ENCODE assay signal across 1 cellular context in the genomic region with DNA sequence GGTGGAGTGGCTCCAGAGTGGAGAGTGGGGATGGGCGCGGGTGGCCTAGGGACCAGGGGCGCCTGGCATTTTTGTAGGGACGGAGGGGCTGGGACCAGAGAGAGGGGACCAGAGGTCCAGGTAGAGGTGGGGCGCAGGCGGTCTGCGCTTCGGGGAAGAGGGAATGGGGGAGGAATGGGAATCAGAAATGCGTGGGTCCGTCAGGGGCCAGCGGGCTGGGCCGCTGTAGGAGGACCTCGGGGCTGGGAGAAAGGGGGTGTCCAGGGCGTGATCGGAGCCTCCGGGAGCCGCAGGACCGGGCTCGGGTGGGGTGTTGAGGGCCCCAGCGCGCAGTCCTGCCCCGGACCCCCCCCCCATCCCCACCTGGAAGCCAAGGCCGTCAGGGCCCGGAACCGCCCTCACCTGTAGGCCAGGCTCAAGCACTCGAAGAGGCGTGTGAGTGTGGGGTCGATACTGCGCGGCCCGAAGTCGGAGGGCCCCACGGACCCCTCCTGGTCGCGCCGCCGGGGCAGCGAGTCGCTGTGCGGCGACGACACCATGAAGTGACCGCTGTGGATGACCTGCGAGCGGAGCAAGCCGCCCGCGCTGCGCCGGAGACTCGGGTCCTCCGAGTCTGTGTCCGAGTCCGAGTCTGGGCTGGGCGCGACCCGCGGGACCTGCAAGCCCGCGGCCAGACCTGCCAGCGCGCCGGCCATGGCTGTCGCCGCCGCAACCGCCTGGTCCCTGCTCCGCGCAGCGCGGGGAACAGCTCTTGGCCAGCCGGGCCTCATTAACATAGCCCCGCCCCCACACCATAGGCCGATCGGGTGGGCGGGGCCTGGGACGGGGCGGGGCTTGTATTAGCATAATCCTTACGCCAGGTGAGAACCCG.
TF ChIP-seq lines count a peak whose summit lies in the region.

A gene with protein sequence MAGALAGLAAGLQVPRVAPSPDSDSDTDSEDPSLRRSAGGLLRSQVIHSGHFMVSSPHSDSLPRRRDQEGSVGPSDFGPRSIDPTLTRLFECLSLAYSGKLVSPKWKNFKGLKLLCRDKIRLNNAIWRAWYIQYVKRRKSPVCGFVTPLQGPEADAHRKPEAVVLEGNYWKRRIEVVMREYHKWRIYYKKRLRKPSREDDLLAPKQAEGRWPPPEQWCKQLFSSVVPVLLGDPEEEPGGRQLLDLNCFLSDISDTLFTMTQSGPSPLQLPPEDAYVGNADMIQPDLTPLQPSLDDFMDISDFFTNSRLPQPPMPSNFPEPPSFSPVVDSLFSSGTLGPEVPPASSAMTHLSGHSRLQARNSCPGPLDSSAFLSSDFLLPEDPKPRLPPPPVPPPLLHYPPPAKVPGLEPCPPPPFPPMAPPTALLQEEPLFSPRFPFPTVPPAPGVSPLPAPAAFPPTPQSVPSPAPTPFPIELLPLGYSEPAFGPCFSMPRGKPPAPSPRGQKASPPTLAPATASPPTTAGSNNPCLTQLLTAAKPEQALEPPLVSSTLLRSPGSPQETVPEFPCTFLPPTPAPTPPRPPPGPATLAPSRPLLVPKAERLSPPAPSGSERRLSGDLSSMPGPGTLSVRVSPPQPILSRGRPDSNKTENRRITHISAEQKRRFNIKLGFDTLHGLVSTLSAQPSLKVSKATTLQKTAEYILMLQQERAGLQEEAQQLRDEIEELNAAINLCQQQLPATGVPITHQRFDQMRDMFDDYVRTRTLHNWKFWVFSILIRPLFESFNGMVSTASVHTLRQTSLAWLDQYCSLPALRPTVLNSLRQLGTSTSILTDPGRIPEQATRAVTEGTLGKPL (minus strand): TSS at position 725 of the 871 bp plus-strand sequence. CDS start 30 bp downstream, at position 695.

TF ChIP-seq in HepG2, 621 proteins besides CTCF, POLR2A, EP300 and RAD21 (continued from another document and continues in another):
- TF ChIP-seq ZNF737 (CRISPR knock-in tag; IDR thresholded peaks at IDR 0.05; ENCODE audit: borderline replicate concordance), result no peak
- no peak for TF ChIP-seq CENPX (CRISPR knock-in tag; IDR thresholded peaks at IDR 0.05)
- TF ChIP-seq ZNF124 (CRISPR knock-in tag; IDR thresholded peaks at IDR 0.05), result no peak
- TF ChIP-seq, protein P1, sequence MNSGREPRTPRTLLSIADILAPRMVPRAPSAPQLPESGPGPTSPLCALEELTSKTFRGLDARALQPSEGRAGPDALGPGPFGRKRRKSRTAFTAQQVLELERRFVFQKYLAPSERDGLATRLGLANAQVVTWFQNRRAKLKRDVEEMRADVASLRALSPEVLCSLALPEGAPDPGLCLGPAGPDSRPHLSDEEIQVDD (CRISPR knock-in tag; IDR thresholded peaks at IDR 0.05; ENCODE audit: borderline replicate concordance), result peak; percentile 75; the same call in 1 of the 2 replicates
- TF ChIP-seq ZNF713 (CRISPR knock-in tag; IDR thresholded peaks at IDR 0.05), result no peak
- TF ChIP-seq ZFX (CRISPR knock-in tag; IDR thresholded peaks at IDR 0.05; ENCODE audit: low read depth), result peak; percentile 67
- TF ChIP-seq ZNF484 (CRISPR knock-in tag; IDR thresholded peaks at IDR 0.05; ENCODE audit: borderline replicate concordance, low read depth), result no peak
- TF ChIP-seq HOXA3 (CRISPR knock-in tag; IDR thresholded peaks at IDR 0.05), result peak; percentile 42
- TF ChIP-seq ZFP82 (CRISPR knock-in tag; IDR thresholded peaks at IDR 0.05; ENCODE audit: borderline replicate concordance), result 0 out of 2 replicates have a peak, but pooled peaks have one; percentile 26
- no peak; the same call in 1 of the 2 replicates for TF ChIP-seq ZNF556 (CRISPR knock-in tag; IDR thresholded peaks at IDR 0.05; ENCODE audit: borderline replicate concordance)
- peak; percentile 66 for TF ChIP-seq ISL2 (CRISPR knock-in tag; IDR thresholded peaks at IDR 0.05)
- TF ChIP-seq, protein P2, sequence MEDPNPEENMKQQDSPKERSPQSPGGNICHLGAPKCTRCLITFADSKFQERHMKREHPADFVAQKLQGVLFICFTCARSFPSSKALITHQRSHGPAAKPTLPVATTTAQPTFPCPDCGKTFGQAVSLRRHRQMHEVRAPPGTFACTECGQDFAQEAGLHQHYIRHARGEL (CRISPR knock-in tag; IDR thresholded peaks at IDR 0.05), result no peak
- peak; percentile 56; the same call in 1 of the 2 replicates for TF ChIP-seq ZSCAN9 (CRISPR knock-in tag; IDR thresholded peaks at IDR 0.05; ENCODE audit: borderline replicate concordance)
- TF ChIP-seq, protein P3, sequence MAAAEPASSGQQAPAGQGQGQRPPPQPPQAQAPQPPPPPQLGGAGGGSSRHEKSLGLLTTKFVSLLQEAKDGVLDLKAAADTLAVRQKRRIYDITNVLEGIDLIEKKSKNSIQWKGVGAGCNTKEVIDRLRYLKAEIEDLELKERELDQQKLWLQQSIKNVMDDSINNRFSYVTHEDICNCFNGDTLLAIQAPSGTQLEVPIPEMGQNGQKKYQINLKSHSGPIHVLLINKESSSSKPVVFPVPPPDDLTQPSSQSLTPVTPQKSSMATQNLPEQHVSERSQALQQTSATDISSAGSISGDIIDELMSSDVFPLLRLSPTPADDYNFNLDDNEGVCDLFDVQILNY (CRISPR knock-in tag; conservative IDR thresholded peaks at IDR 0.05), result 0 out of 2 replicates have a peak, but pooled peaks have one; percentile 46
- peak; percentile 96 for TF ChIP-seq DR1 (CRISPR knock-in tag; IDR thresholded peaks at IDR 0.05)
- TF ChIP-seq BRD4 (CRISPR knock-in tag; IDR thresholded peaks at IDR 0.05), result 0 out of 2 replicates have a peak, but pooled peaks have one; percentile 53
- 0 out of 2 replicates have a peak, but pooled peaks have one; percentile 50 for TF ChIP-seq ZNF547 (CRISPR knock-in tag; IDR thresholded peaks at IDR 0.05)
- peak; percentile 82 for TF ChIP-seq ZNF883 (CRISPR knock-in tag; IDR thresholded peaks at IDR 0.05; ENCODE audit: not compliant biosample characterization)
- peak; percentile 50; the same call in 1 of the 2 replicates for TF ChIP-seq ZNF264 (CRISPR knock-in tag; IDR thresholded peaks at IDR 0.05)
- no peak for TF ChIP-seq ZNF260 (CRISPR knock-in tag; IDR thresholded peaks at IDR 0.05; ENCODE audit: borderline replicate concordance, low read depth)
- TF ChIP-seq GATA4 (IDR thresholded peaks at IDR 0.05; ENCODE audit: borderline replicate concordance, low read depth), result peak; percentile 74
- 0 out of 2 replicates have a peak, but pooled peaks have one; percentile 17 for TF ChIP-seq DNMT1 (CRISPR knock-in tag; IDR thresholded peaks at IDR 0.05)
- TF ChIP-seq HNRNPH1 (optimal IDR thresholded peaks at IDR 0.05; ENCODE audit: low read depth, low read length), result peak; percentile 37
- TF ChIP-seq AKAP8 (CRISPR knock-in tag; IDR thresholded peaks at IDR 0.05), result peak; percentile 87
- TF ChIP-seq ERF (CRISPR knock-in tag; IDR thresholded peaks at IDR 0.05), result peak; percentile 79
- TF ChIP-seq HDAC1 (CRISPR knock-in tag; IDR thresholded peaks at IDR 0.05), result peak; percentile 72
- TF ChIP-seq, protein P4, sequence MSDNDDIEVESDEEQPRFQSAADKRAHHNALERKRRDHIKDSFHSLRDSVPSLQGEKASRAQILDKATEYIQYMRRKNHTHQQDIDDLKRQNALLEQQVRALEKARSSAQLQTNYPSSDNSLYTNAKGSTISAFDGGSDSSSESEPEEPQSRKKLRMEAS (IDR thresholded peaks at IDR 0.05), result peak; percentile 43; the same call in 1 of the 2 replicates
- TF ChIP-seq ELF4 (CRISPR knock-in tag; IDR thresholded peaks at IDR 0.05; ENCODE audit: borderline replicate concordance), result 0 out of 2 replicates have a peak, but pooled peaks have one; percentile 12
- TF ChIP-seq, protein P5, sequence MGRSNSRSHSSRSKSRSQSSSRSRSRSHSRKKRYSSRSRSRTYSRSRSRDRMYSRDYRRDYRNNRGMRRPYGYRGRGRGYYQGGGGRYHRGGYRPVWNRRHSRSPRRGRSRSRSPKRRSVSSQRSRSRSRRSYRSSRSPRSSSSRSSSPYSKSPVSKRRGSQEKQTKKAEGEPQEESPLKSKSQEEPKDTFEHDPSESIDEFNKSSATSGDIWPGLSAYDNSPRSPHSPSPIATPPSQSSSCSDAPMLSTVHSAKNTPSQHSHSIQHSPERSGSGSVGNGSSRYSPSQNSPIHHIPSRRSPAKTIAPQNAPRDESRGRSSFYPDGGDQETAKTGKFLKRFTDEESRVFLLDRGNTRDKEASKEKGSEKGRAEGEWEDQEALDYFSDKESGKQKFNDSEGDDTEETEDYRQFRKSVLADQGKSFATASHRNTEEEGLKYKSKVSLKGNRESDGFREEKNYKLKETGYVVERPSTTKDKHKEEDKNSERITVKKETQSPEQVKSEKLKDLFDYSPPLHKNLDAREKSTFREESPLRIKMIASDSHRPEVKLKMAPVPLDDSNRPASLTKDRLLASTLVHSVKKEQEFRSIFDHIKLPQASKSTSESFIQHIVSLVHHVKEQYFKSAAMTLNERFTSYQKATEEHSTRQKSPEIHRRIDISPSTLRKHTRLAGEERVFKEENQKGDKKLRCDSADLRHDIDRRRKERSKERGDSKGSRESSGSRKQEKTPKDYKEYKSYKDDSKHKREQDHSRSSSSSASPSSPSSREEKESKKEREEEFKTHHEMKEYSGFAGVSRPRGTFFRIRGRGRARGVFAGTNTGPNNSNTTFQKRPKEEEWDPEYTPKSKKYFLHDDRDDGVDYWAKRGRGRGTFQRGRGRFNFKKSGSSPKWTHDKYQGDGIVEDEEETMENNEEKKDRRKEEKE (IDR thresholded peaks at IDR 0.05), result no peak
- TF ChIP-seq ZNF788 (CRISPR knock-in tag; IDR thresholded peaks at IDR 0.05; ENCODE audit: borderline replicate concordance), result no peak
- TF ChIP-seq, protein P6, sequence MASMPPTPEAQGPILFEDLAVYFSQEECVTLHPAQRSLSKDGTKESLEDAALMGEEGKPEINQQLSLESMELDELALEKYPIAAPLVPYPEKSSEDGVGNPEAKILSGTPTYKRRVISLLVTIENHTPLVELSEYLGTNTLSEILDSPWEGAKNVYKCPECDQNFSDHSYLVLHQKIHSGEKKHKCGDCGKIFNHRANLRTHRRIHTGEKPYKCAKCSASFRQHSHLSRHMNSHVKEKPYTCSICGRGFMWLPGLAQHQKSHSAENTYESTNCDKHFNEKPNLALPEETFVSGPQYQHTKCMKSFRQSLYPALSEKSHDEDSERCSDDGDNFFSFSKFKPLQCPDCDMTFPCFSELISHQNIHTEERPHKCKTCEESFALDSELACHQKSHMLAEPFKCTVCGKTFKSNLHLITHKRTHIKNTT (CRISPR knock-in tag; IDR thresholded peaks at IDR 0.05), result 0 out of 2 replicates have a peak, but pooled peaks have one; percentile 48
- TF ChIP-seq, protein P7, sequence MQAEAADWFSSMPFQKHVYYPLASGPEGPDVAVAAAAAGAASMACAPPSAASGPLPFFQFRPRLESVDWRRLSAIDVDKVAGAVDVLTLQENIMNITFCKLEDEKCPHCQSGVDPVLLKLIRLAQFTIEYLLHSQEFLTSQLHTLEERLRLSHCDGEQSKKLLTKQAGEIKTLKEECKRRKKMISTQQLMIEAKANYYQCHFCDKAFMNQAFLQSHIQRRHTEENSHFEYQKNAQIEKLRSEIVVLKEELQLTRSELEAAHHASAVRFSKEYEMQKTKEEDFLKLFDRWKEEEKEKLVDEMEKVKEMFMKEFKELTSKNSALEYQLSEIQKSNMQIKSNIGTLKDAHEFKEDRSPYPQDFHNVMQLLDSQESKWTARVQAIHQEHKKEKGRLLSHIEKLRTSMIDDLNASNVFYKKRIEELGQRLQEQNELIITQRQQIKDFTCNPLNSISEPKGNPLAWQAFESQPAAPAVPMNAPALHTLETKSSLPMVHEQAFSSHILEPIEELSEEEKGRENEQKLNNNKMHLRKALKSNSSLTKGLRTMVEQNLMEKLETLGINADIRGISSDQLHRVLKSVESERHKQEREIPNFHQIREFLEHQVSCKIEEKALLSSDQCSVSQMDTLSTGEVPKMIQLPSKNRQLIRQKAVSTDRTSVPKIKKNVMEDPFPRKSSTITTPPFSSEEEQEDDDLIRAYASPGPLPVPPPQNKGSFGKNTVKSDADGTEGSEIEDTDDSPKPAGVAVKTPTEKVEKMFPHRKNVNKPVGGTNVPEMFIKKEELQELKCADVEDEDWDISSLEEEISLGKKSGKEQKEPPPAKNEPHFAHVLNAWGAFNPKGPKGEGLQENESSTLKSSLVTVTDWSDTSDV (CRISPR knock-in tag; IDR thresholded peaks at IDR 0.05), result 0 out of 2 replicates have a peak, but pooled peaks have one; percentile 27
- TF ChIP-seq ZFYVE20 (CRISPR knock-in tag; IDR thresholded peaks at IDR 0.05; ENCODE audit: borderline replicate concordance, low read depth), result peak; percentile 82; the same call in 1 of the 2 replicates
- peak; percentile 84 for TF ChIP-seq HOXA5 (CRISPR knock-in tag; IDR thresholded peaks at IDR 0.05)
- TF ChIP-seq NONO (IDR thresholded peaks at IDR 0.05), result no peak
- peak; percentile 66 for TF ChIP-seq NONO (CRISPR knock-in tag; conservative IDR thresholded peaks at IDR 0.05)
- TF ChIP-seq ZNF101 (CRISPR knock-in tag; IDR thresholded peaks at IDR 0.05; ENCODE audit: borderline replicate concordance, low read depth), result no peak; the same call in 1 of the 2 replicates
- peak; percentile 96 for TF ChIP-seq POLR2AphosphoS5 (IDR thresholded peaks at IDR 0.05; ENCODE audit: low read depth, low read length)
- TF ChIP-seq YEATS2 (CRISPR knock-in tag; IDR thresholded peaks at IDR 0.05; ENCODE audit: borderline replicate concordance), result no peak
- no peak; the same call in 1 of the 2 replicates for TF ChIP-seq CEBPG (CRISPR knock-in tag; IDR thresholded peaks at IDR 0.05)
- TF ChIP-seq ZMYM4 (CRISPR knock-in tag; IDR thresholded peaks at IDR 0.05), result peak; percentile 65; the same call in 1 of the 2 replicates
- no peak for TF ChIP-seq HMGA1 (CRISPR knock-in tag; conservative IDR thresholded peaks at IDR 0.05)
- TF ChIP-seq ZNF432 (CRISPR knock-in tag; IDR thresholded peaks at IDR 0.05; ENCODE audit: borderline replicate concordance), result 0 out of 2 replicates have a peak, but pooled peaks have one; percentile 37
- TF ChIP-seq, protein P8, sequence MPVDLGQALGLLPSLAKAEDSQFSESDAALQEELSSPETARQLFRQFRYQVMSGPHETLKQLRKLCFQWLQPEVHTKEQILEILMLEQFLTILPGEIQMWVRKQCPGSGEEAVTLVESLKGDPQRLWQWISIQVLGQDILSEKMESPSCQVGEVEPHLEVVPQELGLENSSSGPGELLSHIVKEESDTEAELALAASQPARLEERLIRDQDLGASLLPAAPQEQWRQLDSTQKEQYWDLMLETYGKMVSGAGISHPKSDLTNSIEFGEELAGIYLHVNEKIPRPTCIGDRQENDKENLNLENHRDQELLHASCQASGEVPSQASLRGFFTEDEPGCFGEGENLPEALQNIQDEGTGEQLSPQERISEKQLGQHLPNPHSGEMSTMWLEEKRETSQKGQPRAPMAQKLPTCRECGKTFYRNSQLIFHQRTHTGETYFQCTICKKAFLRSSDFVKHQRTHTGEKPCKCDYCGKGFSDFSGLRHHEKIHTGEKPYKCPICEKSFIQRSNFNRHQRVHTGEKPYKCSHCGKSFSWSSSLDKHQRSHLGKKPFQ (CRISPR knock-in tag; IDR thresholded peaks at IDR 0.05; ENCODE audit: insufficient replicate concordance), result peak; percentile 86
- TF ChIP-seq, protein P9, sequence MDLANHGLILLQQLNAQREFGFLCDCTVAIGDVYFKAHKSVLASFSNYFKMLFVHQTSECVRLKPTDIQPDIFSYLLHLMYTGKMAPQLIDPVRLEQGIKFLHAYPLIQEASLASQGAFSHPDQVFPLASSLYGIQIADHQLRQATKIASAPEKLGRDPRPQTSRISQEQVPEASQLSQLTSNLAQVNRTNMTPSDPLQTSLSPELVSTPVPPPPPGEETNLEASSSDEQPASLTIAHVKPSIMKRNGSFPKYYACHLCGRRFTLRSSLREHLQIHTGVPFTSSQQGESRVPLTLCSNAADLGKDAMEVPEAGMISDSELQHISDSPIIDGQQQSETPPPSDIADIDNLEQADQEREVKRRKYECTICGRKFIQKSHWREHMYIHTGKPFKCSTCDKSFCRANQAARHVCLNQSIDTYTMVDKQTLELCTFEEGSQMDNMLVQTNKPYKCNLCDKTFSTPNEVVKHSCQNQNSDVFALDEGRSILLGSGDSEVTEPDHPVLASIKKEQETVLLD (CRISPR knock-in tag; IDR thresholded peaks at IDR 0.05; ENCODE audit: low read depth), result no peak
- peak; percentile 31 for TF ChIP-seq XRCC5 (optimal IDR thresholded peaks at IDR 0.05; ENCODE audit: low read length)
